ENCODE assay signal across 8 cellular contexts in genomic region chr7:100130608-100131453, GRCh38. TPM values are rescaled to one million over a fixed set of nuclear protein-coding genes. Genes with fewer than 3 reads are reported as not detected.
DNase-seq lines count a peak whose midpoint lies in the region; ATAC-seq and TF ChIP-seq lines count a peak whose summit lies in the region.

No MANE protein-coding gene starts in this region.

- no peaks in the 10 kb centered on the region for H3K36me3 ChIP-seq in CD8-positive, alpha-beta memory T cell (ENCODE audit: insufficient read depth, low read length)
- no peaks in the 10 kb centered on the region for H3K36me3 ChIP-seq in HUES48 (ENCODE audit: control insufficient read depth, insufficient read depth, low read length)
- no peaks in the 10 kb centered on the region for H3K36me3 ChIP-seq in PC-9 (ENCODE audit: low read depth)
- no peaks in the 10 kb centered on the region for H3K36me3 ChIP-seq in thyroid gland

- H3K9me3 Mint-ChIP-seq in CD8-positive, alpha-beta memory T cell: no peaks in the 10 kb centered on the region

- H3K27ac ChIP-seq in CD8-positive, alpha-beta memory T cell (ENCODE audit: low read depth, low read length): no peak overlapping the region
- H3K27ac ChIP-seq in HUES48 (ENCODE audit: low read depth, low read length): peak overlapping the region; percentile 21
- H3K27ac ChIP-seq in PC-9: peak overlapping the region; percentile 46
- no peak overlapping the region for H3K27ac ChIP-seq in foreskin keratinocyte
- H3K27ac ChIP-seq in thyroid gland: no peak overlapping the region

- H3K4me3 Mint-ChIP-seq in CD8-positive, alpha-beta memory T cell: peak overlapping the region in 2 of 7 donors; percentile 56 to 69

- ATAC-seq in foreskin keratinocyte (no peak), HG03097 (IDR thresholded peaks at IDR 0.05; ENCODE audit: low FRiP score, unreplicated experiment) (no peak)

- H3K9me2 ChIP-seq in PC-9 (ENCODE audit: insufficient read depth): no peaks in the 10 kb centered on the region

- CTCF ChIA-PET in CD8-positive, alpha-beta memory T cell (lab: Charles Lee): interaction anchor here (0.5 to 7.9 kb wide), 33 partner anchors 7 to 1147 kb away, joined by 3 to 88 read pairs (median 4); partner anchors contain the start of genes AP4M1, CNPY4, GPC2 and LAMTOR4
- CTCF ChIA-PET in PC-9 (lab: Charles Lee): interaction anchor here (0.6 to 1.1 kb wide), 5 partner anchors 22 to 137 kb away, joined by 3 to 10 read pairs (median 4); partner anchors contain the start of gene AP4M1

- H3K27me3 Mint-ChIP-seq in CD8-positive, alpha-beta memory T cell: peaks cover 0 to 2% of the 10 kb centered on the region in 2 donors

- POLR2A ChIA-PET in CD8-positive, alpha-beta memory T cell (lab: Charles Lee): interaction anchor here (0.5 to 1.3 kb wide), 6 partner anchors 11 to 403 kb away, joined by 3 to 8 read pairs (median 4); partner anchors contain the start of genes GPC2 and STAG3
- POLR2A ChIA-PET in PC-9 (lab: Charles Lee; ENCODE audit: unreplicated experiment): interaction anchor here (0.5 to 0.8 kb wide), 4 partner anchors 19 to 325 kb away, joined by 3 to 10 read pairs (median 6); no protein-coding TSS in a partner anchor

- 14 to 17% methylated on average over 24 of the region's 24 CpGs for WGBS in thyroid gland, 2 donors

- H4K20me1 ChIP-seq in PC-9 (ENCODE audit: insufficient read depth): no peaks in the 10 kb centered on the region

- H3K4me1 ChIP-seq in CD8-positive, alpha-beta memory T cell (ENCODE audit: insufficient read depth, low read length): peaks cover 20% of the 10 kb centered on the region
- H3K4me1 ChIP-seq in HUES48 (ENCODE audit: control insufficient read depth, insufficient read depth, low read length): no peaks in the 10 kb centered on the region
- peaks cover 12% of the 10 kb centered on the region; the same call in 1 of the 2 replicates for H3K4me1 ChIP-seq in PC-9 (replicated peaks; ENCODE audit: insufficient read depth)
- H3K4me1 ChIP-seq in foreskin keratinocyte: peaks cover 4% of the 10 kb centered on the region
- peaks cover 6 to 14% of the 10 kb centered on the region in 2 donors for H3K4me1 ChIP-seq in thyroid gland

- TF ChIP-seq POLR2A in thyroid gland (IDR thresholded peaks at IDR 0.05): no peak

- H3K9me3 ChIP-seq in CD8-positive, alpha-beta memory T cell (ENCODE audit: low read length): no peaks in the 10 kb centered on the region
- no peaks in the 10 kb centered on the region for H3K9me3 ChIP-seq in HUES48 (ENCODE audit: control insufficient read depth, insufficient read depth, low read length)
- no peaks in the 10 kb centered on the region for H3K9me3 ChIP-seq in PC-9 (ENCODE audit: insufficient read depth, low read depth)
- H3K9me3 ChIP-seq in thyroid gland: no peaks in the 10 kb centered on the region

- peak overlapping the region; percentile 71; the same call in 1 of the 2 replicates for H2AFZ ChIP-seq in PC-9

- intact Hi-C loops in PC-9 (cut with micrococcal nuclease; ENCODE audit: unreplicated experiment): loop anchor here (1.0 to 10.0 kb wide), 5 partner anchors 50 to 724 kb away; partner anchors contain the start of genes SLC12A9 and ZNF3
- intact Hi-C loops in thyroid gland (cut with DNase I): loop anchor here (5.0 kb wide), 1 partner anchor 154 kb away; the partner anchor contains the start of gene AZGP1

- H3K4me2 ChIP-seq in PC-9: peak overlapping the region; percentile 57

- TF ChIP-seq CTCF in PC-9 (conservative IDR thresholded peaks at IDR 0.05) (peak; percentile 89), foreskin keratinocyte (conservative IDR thresholded peaks at IDR 0.05) (peak; percentile 85), thyroid gland (IDR thresholded peaks at IDR 0.05) (peak; percentile 59 to 95 (median 78))

- peaks cover 21 to 39% (median 23%) of the 10 kb centered on the region in 3 donors for H3K4me1 Mint-ChIP-seq in CD8-positive, alpha-beta memory T cell

- H3K79me2 ChIP-seq in PC-9 (ENCODE audit: low read depth): peaks cover 6% of the 10 kb centered on the region; the same call in 1 of the 2 replicates

- peak; percentile 72 to 85 (median 81) for DNase-seq in CD8-positive, alpha-beta memory T cell
- DNase-seq in PC-9 (peak; percentile 39 to 86), foreskin keratinocyte (no peak), nucleus accumbens (lab: John Stamatoyannopoulos, UW) (peak in 50 of 56 donors; percentile 19 to 87 (median 56)), thyroid gland (peak; percentile 71 to 81)
- DNase-seq in activated T-helper 9 cell treated with anti-CD3 and anti-CD28 coated beads, Interleukin-2, amount 50 U/mL, for 16 hours (ENCODE audit: low read depth): peak; percentile 76

- no peaks in the 10 kb centered on the region for H3K27me3 ChIP-seq in CD8-positive, alpha-beta memory T cell (ENCODE audit: insufficient read depth, low read length, poor library complexity, severe bottlenecking)
- H3K27me3 ChIP-seq in HUES48 (ENCODE audit: control insufficient read depth, insufficient read depth, low read length) (peaks cover 13% of the 10 kb centered on the region), PC-9 (ENCODE audit: insufficient read depth, low read depth) (no peaks in the 10 kb centered on the region), foreskin keratinocyte (no peaks in the 10 kb centered on the region), thyroid gland (no peaks in the 10 kb centered on the region)

- H3K27ac Mint-ChIP-seq in CD8-positive, alpha-beta memory T cell: peak overlapping the region in 2 of 8 donors; percentile 60 to 75

- no peak overlapping the region for H3K9ac ChIP-seq in HUES48 (ENCODE audit: low read depth, low read length)

- H3K4me3 ChIP-seq in CD8-positive, alpha-beta memory T cell (ENCODE audit: low read length): peak overlapping the region; percentile 23
- H3K4me3 ChIP-seq in HUES48 (ENCODE audit: low read depth, low read length): 0 out of 2 replicates have a peak overlapping the region, but pooled peaks have one; percentile 36
- H3K4me3 ChIP-seq in PC-9: no peak overlapping the region; the same call in 1 of the 2 replicates
- H3K4me3 ChIP-seq in thyroid gland (replicated peaks in 1 of 3): no peak overlapping the region

- peaks cover 30% of the 10 kb centered on the region for H3F3A ChIP-seq in PC-9 (ENCODE audit: insufficient read depth, low read depth)

- H3K36me3 Mint-ChIP-seq in CD8-positive, alpha-beta memory T cell: peaks cover 0 to 10% (median 0%) of the 10 kb centered on the region in 3 donors

- no TSS peak for BruUV-seq in PC-9 (replicated peaks; lab: Mats Ljungman, UMichigan)

RNA-seq across cellular contexts. Expression of gene MBLAC1, which starts 4.1 kb away (rescaled TPM):
- 1 to 10 TPM; 4.4 TPM for total RNA-seq in CD8-positive, alpha-beta memory T cell
- 2.3 TPM for polyA plus RNA-seq in CD8-positive, alpha-beta memory T cell
- total RNA-seq in PC-9 (2021) (0.70 and 1.4 TPM in 2 replicates), foreskin keratinocyte (1.3 and 1.4 TPM in 2 replicates), thyroid gland (10 to 100 TPM in 1 of 4 donors, 1 to 10 TPM in 3; 3.0 to 12.5 (median 6.1) TPM)
- 1.1 and 1.7 TPM in 2 replicates for polyA plus RNA-seq in foreskin keratinocyte

RNA-seq across cellular contexts. Expression of gene CNPY4, which starts 11.4 kb away (rescaled TPM):
- 10 to 100 TPM; 18.9 to 19.0 TPM for total RNA-seq in CD8-positive, alpha-beta memory T cell
- polyA plus RNA-seq in CD8-positive, alpha-beta memory T cell: 24.1 TPM
- 10.3 and 10.5 TPM in 2 replicates for total RNA-seq in PC-9 (2021)
- total RNA-seq in foreskin keratinocyte: 10.9 and 13.0 TPM in 2 replicates
- 11.7 and 12.1 TPM in 2 replicates for polyA plus RNA-seq in foreskin keratinocyte
- total RNA-seq in thyroid gland: 10 to 100 TPM in 3 of 4 donors, 1 to 10 TPM in 1; 4.1 to 14.5 (median 13.1) TPM

RNA-seq across cellular contexts. Expression of gene TAF6, which starts 11.7 kb away (rescaled TPM):
- 10 to 100 TPM; 75.7 to 82.3 TPM for total RNA-seq in CD8-positive, alpha-beta memory T cell
- polyA plus RNA-seq in CD8-positive, alpha-beta memory T cell: 39.8 TPM
- total RNA-seq in PC-9 (2021) (91.4 and 108 TPM in 2 replicates), foreskin keratinocyte (42.7 and 44.0 TPM in 2 replicates), thyroid gland (100 to 1,000 TPM in 1 of 4 donors, 10 to 100 TPM in 3; 50.3 to 104 (median 85.2) TPM)
- polyA plus RNA-seq in foreskin keratinocyte: 47.4 and 50.8 TPM in 2 replicates

RNA-seq across cellular contexts. Expression of gene LAMTOR4, which starts 17.9 kb away (rescaled TPM):
- total RNA-seq in CD8-positive, alpha-beta memory T cell: 100 to 1,000 TPM; 125 to 130 TPM
- 386 TPM for polyA plus RNA-seq in CD8-positive, alpha-beta memory T cell
- total RNA-seq in PC-9 (2021) (160 and 285 TPM in 2 replicates), foreskin keratinocyte (121 and 131 TPM in 2 replicates), thyroid gland (100 to 1,000 TPM in 3 of 4 donors, 10 to 100 TPM in 1; 69.7 to 264 (median 204) TPM)
- polyA plus RNA-seq in foreskin keratinocyte: 196 and 202 TPM in 2 replicates

RNA-seq across cellular contexts. Expression of gene TRAPPC14, which starts 27.7 kb away (rescaled TPM):
- total RNA-seq in CD8-positive, alpha-beta memory T cell: 10 to 100 TPM; 30.5 to 33.2 TPM
- 3.4 TPM for polyA plus RNA-seq in CD8-positive, alpha-beta memory T cell
- total RNA-seq in PC-9 (2021) (20.5 and 23.4 TPM in 2 replicates), foreskin keratinocyte (14.3 and 15.8 TPM in 2 replicates), thyroid gland (10 to 100 TPM; 11.1 to 21.1 (median 11.8) TPM)
- polyA plus RNA-seq in foreskin keratinocyte: 15.7 and 16.2 TPM in 2 replicates

Comparison
In these comparisons a context has a peak if more than half of its experiments do, and no peak if none do; other contexts are left out.
1. DNase-seq: peak in CD8-positive, alpha-beta memory T cell (5 of 5), PC-9 (2 of 2), activated T-helper 9 cell treated with anti-CD3 and anti-CD28 coated beads, Interleukin-2, amount 50 U/mL, for 16 hours (single experiment), nucleus accumbens (50 of 56) and thyroid gland (2 of 2); none in foreskin keratinocyte (0 of 2).
2. H3K27ac ChIP-seq: peak in HUES48 (single experiment) and PC-9 (single experiment); none in CD8-positive, alpha-beta memory T cell (single experiment), foreskin keratinocyte (single experiment) and thyroid gland (0 of 3).
3. H3K4me3 ChIP-seq: peak in CD8-positive, alpha-beta memory T cell (single experiment) and HUES48 (single experiment); none in PC-9 (single experiment) and thyroid gland (0 of 3).
4. Peak in every context shown above with its lines, with median percentiles within 50 percentile points of each other: CTCF ChIP-seq.